21 cellular contexts compared by ENCODE assay signal in the genomic region with DNA sequence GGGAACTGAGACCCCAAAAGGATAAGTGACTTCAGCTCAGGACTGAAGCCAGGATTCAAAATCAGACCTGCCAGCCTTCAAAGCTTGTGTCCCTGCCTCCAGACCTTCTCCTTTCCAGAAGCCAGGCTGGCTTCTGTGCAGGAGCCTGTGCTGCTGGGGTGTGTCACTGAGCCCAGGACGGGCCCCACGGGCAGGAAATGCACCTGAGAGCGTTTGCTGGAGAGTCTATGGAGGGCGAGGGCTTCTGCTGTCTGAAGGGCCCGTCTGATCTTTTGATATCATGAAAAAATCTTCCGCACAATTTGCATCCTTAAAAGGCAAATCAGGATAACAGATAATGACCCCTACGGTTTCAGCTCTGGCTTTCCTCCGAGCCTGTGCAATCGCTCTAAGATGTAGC.
"Had no signal": no experiment of that assay in that cellular context is flagged by ENCODE, and none has a peak within 500 bp of the region (broad histone marks: within the 10 kb centered on the region; RNA-seq: fewer than 3 reads in every experiment).

No MANE protein-coding gene starts in this region.

- DNase-seq: dermis blood vessel endothelial cell; esophagus squamous epithelium; foreskin fibroblast; left colon; left ventricle myocardium superior; mesendoderm; naive thymus-derived CD4-positive, alpha-beta T cell; nephron progenitor cell; psoas muscle; retina; stimulated activated CD4-positive, alpha-beta T cell treated with anti-CD3 and anti-CD28 coated beads, Interleukin-4, amount 100 ng/mL, for 24 hours; tibial artery; uterus had no signal

- H3K27ac ChIP-seq: esophagus squamous epithelium, gastroesophageal sphincter, hepatocyte, parathyroid adenoma, psoas muscle, right lobe of liver, tibial artery, upper lobe of left lung, uterus had no signal

- H2AFZ ChIP-seq: hepatocyte, parathyroid adenoma had no signal

- H3K36me3 ChIP-seq: esophagus squamous epithelium, gastroesophageal sphincter, right lobe of liver, tibial artery, upper lobe of left lung, uterus had no signal

- H3K4me3 ChIP-seq: esophagus squamous epithelium, gastroesophageal sphincter, hepatocyte, lung, psoas muscle, right lobe of liver, tibial artery, upper lobe of left lung, uterus had no signal

- H3K36me3 Mint-ChIP-seq: naive thymus-derived CD4-positive, alpha-beta T cell; stimulated activated memory B cell treated with anti-CD40 and anti-IgM and Interleukin-4, amounts not matched to agents 10 μg/mL and 1 μg/mL and 100 μg/mL, for 72 hours had no signal

- H3K9ac ChIP-seq: parathyroid adenoma had no signal

- H3K4me2 ChIP-seq: hepatocyte had no signal

- ATAC-seq: gastroesophageal sphincter; left colon; left ventricle myocardium superior; naive thymus-derived CD4-positive, alpha-beta T cell; psoas muscle; right lobe of liver; stimulated activated memory B cell treated with anti-CD40 and anti-IgM and Interleukin-4, amounts not matched to agents 10 μg/mL and 1 μg/mL and 100 μg/mL, for 72 hours had no signal

- H3K4me3 Mint-ChIP-seq: naive thymus-derived CD4-positive, alpha-beta T cell; nephron progenitor cell; stimulated activated memory B cell treated with anti-CD40 and anti-IgM and Interleukin-4, amounts not matched to agents 10 μg/mL and 1 μg/mL and 100 μg/mL, for 72 hours; stimulated activated naive CD8-positive, alpha-beta T cell treated with anti-CD3 and anti-CD28 coated beads, Interleukin-15, Interleukin-2, amounts not matched to agents 100 ng/mL and 50 ng/mL, for 24 hours had no signal

- H3K9me3 ChIP-seq: esophagus squamous epithelium, gastroesophageal sphincter, psoas muscle, right lobe of liver, tibial artery, upper lobe of left lung, uterus had no signal

- H3K9me3 Mint-ChIP-seq: naive thymus-derived CD4-positive, alpha-beta T cell; nephron progenitor cell; stimulated activated memory B cell treated with anti-CD40 and anti-IgM and Interleukin-4, amounts not matched to agents 10 μg/mL and 1 μg/mL and 100 μg/mL, for 72 hours; stimulated activated naive CD8-positive, alpha-beta T cell treated with anti-CD3 and anti-CD28 coated beads, Interleukin-15, Interleukin-2, amounts not matched to agents 100 ng/mL and 50 ng/mL, for 24 hours had no signal

- H3K4me1 ChIP-seq: gastroesophageal sphincter, parathyroid adenoma, psoas muscle, right lobe of liver, tibial artery, upper lobe of left lung, uterus had no signal

- H3K27me3 ChIP-seq: esophagus squamous epithelium, hepatocyte, right lobe of liver, upper lobe of left lung, uterus had no signal

- H3K79me2 ChIP-seq: hepatocyte, parathyroid adenoma had no signal

- H3K27ac Mint-ChIP-seq: naive thymus-derived CD4-positive, alpha-beta T cell; nephron progenitor cell; stimulated activated memory B cell treated with anti-CD40 and anti-IgM and Interleukin-4, amounts not matched to agents 10 μg/mL and 1 μg/mL and 100 μg/mL, for 72 hours; stimulated activated naive CD8-positive, alpha-beta T cell treated with anti-CD3 and anti-CD28 coated beads, Interleukin-15, Interleukin-2, amounts not matched to agents 100 ng/mL and 50 ng/mL, for 24 hours had no signal

- H3K4me1 Mint-ChIP-seq: naive thymus-derived CD4-positive, alpha-beta T cell had no signal
